ENCODE assay signal across 15 cellular contexts in the genomic region with DNA sequence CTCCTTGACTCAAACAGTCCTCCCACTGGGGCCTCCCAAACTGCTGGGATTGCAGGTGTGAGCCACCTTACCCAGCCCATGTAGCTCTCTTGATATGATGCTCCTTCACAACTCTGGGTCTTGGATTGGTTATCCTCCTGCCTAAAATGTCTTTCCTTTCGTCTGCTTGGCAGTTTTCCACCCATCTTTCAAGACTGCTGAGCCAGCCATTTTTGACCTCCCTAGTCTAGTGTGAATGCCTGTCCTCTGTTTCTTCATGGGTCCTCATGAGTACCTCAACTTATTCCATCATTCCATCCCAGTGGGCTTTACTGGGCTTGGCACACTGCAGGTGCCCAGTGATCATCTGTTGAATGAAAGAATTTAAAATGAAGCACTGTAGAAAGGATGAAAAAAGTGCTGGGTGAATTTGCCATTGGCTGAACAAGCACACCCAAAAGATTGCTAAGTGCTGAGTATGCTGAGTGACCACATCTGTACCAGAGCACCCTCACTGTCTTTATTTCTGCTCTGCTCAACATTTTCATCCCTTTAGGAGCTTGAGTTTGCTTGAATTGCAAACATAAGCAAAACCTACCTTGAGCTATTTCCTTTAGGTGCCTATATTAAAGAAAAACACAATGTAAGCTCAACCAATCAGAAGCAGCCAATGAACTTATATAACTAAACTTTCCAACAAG.
"Had no signal": no experiment of that assay in that cellular context is flagged by ENCODE, and none has a peak within 500 bp of the region (broad histone marks: within the 10 kb centered on the region; RNA-seq: fewer than 3 reads in every experiment).

No MANE protein-coding gene starts in this region.

- H3K4me3 ChIP-seq: breast epithelium, sigmoid colon, suprapubic skin had no signal

- H3K4me1 ChIP-seq: breast epithelium, sigmoid colon, suprapubic skin had no signal

- DNase-seq: activated CD4-positive, alpha-beta T cell treated with anti-CD3 and anti-CD28 coated beads for 48 hours; endodermal cell; erythroblast; glutamatergic neuron; mammary epithelial cell; occipital lobe; sigmoid colon; stimulated activated CD4-positive, alpha-beta T cell treated with anti-CD3 and anti-CD28 coated beads, Interleukin-2, amount 100 ng/mL, for 48 hours; stimulated activated CD8-positive, alpha-beta memory T cell treated with anti-CD3 and anti-CD28 coated beads, Interleukin-4, amount 100 ng/mL, for 48 hours; stimulated activated naive CD8-positive, alpha-beta T cell treated with anti-CD3 and anti-CD28 coated beads, Interleukin-15, Interleukin-2, amounts not matched to agents 100 U/mL and 50 U/mL, for 24 hours had no signal

- H3K27me3 ChIP-seq: breast epithelium, sigmoid colon, suprapubic skin had no signal

- H3K36me3 ChIP-seq: breast epithelium, sigmoid colon, suprapubic skin had no signal

- H3K9me3 ChIP-seq: breast epithelium, sigmoid colon, suprapubic skin had no signal

- H3K27ac ChIP-seq: sigmoid colon, suprapubic skin had no signal

- ATAC-seq: left lobe of liver; natural killer cell treated with Interleukin-12 subunit alpha and Interleukin-12 subunit beta and Interleukin-15 and Interleukin-18, amount 100 ng/mL, for 72 hours; stimulated activated naive CD8-positive, alpha-beta T cell treated with anti-CD3 and anti-CD28 coated beads, Interleukin-15, Interleukin-2, amounts not matched to agents 100 U/mL and 50 U/mL, for 24 hours; WTC11 had no signal
